In genomic region chr1:66405046-66405445, GRCh38 we compare ENCODE assay signal across 28 cellular contexts.
"Had no signal": no experiment of that assay in that cellular context is flagged by ENCODE, and none has a peak within 500 bp of the region (broad histone marks: within the 10 kb centered on the region; RNA-seq: fewer than 3 reads in every experiment).

No MANE protein-coding gene starts in this region.

- H3K4me2 ChIP-seq: hepatocyte had no signal

- H3K36me3 Mint-ChIP-seq: immature natural killer cell had no signal

- H3K4me3 ChIP-seq: adrenal gland, ascending aorta, esophagus muscularis mucosa, hepatocyte, lower lobe of right lung, thoracic aorta, upper lobe of right lung had no signal

- H2AFZ ChIP-seq: hepatocyte had no signal

- H3K4me3 Mint-ChIP-seq: activated naive CD8-positive, alpha-beta T cell; activated T-helper 17 cell treated with anti-CD3 and anti-CD28 coated beads, Interleukin-2, amount 50 U/mL, for 72 hours; immature natural killer cell; neural crest cell; T-cell; T-helper 2 cell treated with Interferon-gamma antibody and Interleukin-4, amounts not matched to agents 5 μg/mL and 100 μg/mL, for 36 hours had no signal

- H3K36me3 ChIP-seq: adrenal gland, ascending aorta, brain microvascular endothelial cell, esophagus muscularis mucosa, lower lobe of right lung, thoracic aorta, upper lobe of right lung had no signal

- H3K27ac ChIP-seq: adrenal gland, ascending aorta, brain microvascular endothelial cell, esophagus muscularis mucosa, hepatocyte, lower lobe of right lung, thoracic aorta, upper lobe of right lung had no signal

- H3K9me3 ChIP-seq: adrenal gland, ascending aorta, lower lobe of right lung, thoracic aorta, upper lobe of right lung had no signal

- H3K79me2 ChIP-seq: hepatocyte had no signal

- H3K27me3 ChIP-seq: adrenal gland, ascending aorta, brain microvascular endothelial cell, esophagus muscularis mucosa, hepatocyte, upper lobe of right lung had no signal

- H3K9me3 Mint-ChIP-seq: immature natural killer cell had no signal

- H3K27me3 Mint-ChIP-seq: activated naive CD8-positive, alpha-beta T cell; activated T-helper 17 cell treated with anti-CD3 and anti-CD28 coated beads, Interleukin-2, amount 50 U/mL, for 72 hours; naive thymus-derived CD4-positive, alpha-beta T cell; T-cell had no signal

- ATAC-seq: activated CD4-positive, CD25-positive, alpha-beta regulatory T cell treated with anti-CD3 and anti-CD28 coated beads, Interleukin-2, amount 50 U/mL, for 24 hours; activated T-helper 17 cell treated with anti-CD3 and anti-CD28 coated beads, Interleukin-2, amount 50 U/mL, for 72 hours; left lobe of liver; lower lobe of right lung; naive thymus-derived CD4-positive, alpha-beta T cell; sciatic nerve; T-cell; upper lobe of right lung had no signal

- H3K4me1 ChIP-seq: adrenal gland had no signal

- H3K27ac Mint-ChIP-seq: activated naive CD8-positive, alpha-beta T cell; activated T-helper 17 cell treated with anti-CD3 and anti-CD28 coated beads, Interleukin-2, amount 50 U/mL, for 72 hours; immature natural killer cell; T-cell; T-helper 2 cell treated with Interferon-gamma antibody and Interleukin-4, amounts not matched to agents 5 μg/mL and 100 μg/mL, for 36 hours had no signal

- DNase-seq: activated CD4-positive, alpha-beta T cell treated with anti-CD3 and anti-CD28 coated beads, Interleukin-2, amount 50 U/mL, for 1 hour; activated T-cell treated with anti-CD3 and anti-CD28 coated beads, Interleukin-2, amount 50 U/mL, for 1 hour; adrenal gland; brain microvascular endothelial cell; caudate nucleus; effector memory CD4-positive, alpha-beta T cell; glutamatergic neuron; immature natural killer cell; lower lobe of right lung; mesendoderm; naive thymus-derived CD4-positive, alpha-beta T cell; occipital lobe; small intestine; stimulated activated CD4-positive, alpha-beta T cell treated with anti-CD3 and anti-CD28 coated beads, Interleukin-2, amount 100 ng/mL, for 24 hours; stimulated activated naive CD4-positive, alpha-beta T cell treated with Interleukin-2 at 50 U/mL for 16 hours; T-cell; upper lobe of right lung had no signal
